ENCODE assay signal across 1 cellular context in genomic region chr1:206722751-206723499, GRCh38.
A peak's percentile ranks its signal among the peaks of the same experiment; 100 is the strongest.
TF ChIP-seq lines count a peak whose summit lies in the region.

No MANE protein-coding gene starts in this region.

TF ChIP-seq in K562, 482 proteins besides CTCF, POLR2A, EP300 and RAD21:
- TF ChIP-seq SIN3A (IDR thresholded peaks at IDR 0.05; ENCODE audit: borderline replicate concordance in 2 of 2, control insufficient read depth in 1 of 2, low read depth in 2 of 2, low read length in 2 of 2) = no peak
- TF ChIP-seq POLR2G (IDR thresholded peaks at IDR 0.05; ENCODE audit: low read depth, low read length) = 0 out of 2 replicates have a peak, but pooled peaks have one; percentile 28
